ENCODE assay signal across 11 cellular contexts in the genomic region with DNA sequence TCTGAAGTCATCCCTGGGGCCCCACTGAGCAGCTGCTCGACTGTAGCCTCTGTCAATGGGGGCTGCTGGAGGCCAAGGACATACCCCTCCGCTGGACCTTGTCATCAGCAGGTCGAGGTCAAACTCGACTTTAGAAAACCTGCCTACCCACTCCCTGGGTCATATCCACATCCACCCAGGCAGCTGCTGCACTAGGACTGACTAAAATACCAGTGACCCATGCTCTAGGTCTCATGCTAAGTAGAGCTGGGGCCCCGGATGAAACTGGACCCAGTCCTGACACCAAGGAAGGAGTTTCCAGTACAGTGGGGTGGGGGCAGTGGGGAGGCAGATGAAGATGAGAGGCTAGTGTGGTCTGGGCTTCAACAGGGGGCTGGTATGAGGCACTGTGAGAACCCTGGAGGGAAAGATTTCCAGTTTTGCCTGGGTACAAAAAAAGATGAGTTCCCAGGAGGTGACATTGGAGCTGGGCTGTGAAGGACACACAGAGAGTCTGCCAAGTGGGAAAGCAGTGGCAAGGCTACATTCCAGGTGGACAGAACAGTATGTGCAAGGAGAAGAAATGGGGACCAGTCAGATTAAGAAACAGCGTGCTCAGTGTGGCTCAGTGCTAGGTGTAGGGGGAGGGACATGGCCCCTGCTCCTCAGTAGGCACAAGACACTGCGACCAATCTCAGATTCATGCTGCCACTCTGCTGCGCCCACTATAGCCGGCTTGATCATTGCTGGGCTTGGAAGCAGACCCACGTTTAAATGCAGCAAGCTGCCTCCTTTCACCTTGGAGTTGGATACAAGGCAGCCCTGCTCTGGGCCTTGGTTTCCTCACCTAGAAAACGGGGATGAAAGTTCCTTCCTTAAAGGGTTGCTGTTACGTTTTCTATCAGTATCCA. TPM values are rescaled to one million over a fixed set of nuclear protein-coding genes. Genes with fewer than 3 reads are reported as not detected.
DNase-seq lines count a peak whose midpoint lies in the region; ATAC-seq, FAIRE-seq and TF ChIP-seq lines count a peak whose summit lies in the region.
"Had no signal": no experiment of that assay in that cellular context is flagged by ENCODE, and none has a peak within 500 bp of the region (broad histone marks: within the 10 kb centered on the region; RNA-seq: fewer than 3 reads in every experiment).

No MANE protein-coding gene starts in this region.

- in situ Hi-C loops in mammary epithelial cell (cut with MboI; ENCODE audit: low sequenced_read_pairs in 2 of 2), result no loop called here

- H3K4me3 ChIP-seq in A549, result no peak overlapping the region
- no peak overlapping the region for H3K4me3 ChIP-seq in mammary epithelial cell (replicated peaks in 1 of 3; ENCODE audit: insufficient read depth in 1 of 3, low read depth in 2 of 3, low read length in 3 of 3)

- no TSS peak for BruUV-seq in mammary epithelial cell (replicated peaks; lab: Mats Ljungman, UMichigan)

- dilution Hi-C loops in mammary epithelial cell (cut with HindIII; ENCODE audit: low sequenced_read_pairs), result no loop called here

- no peaks in the 10 kb centered on the region for H3K9me3 Mint-ChIP-seq in IgD-negative memory B cell
- H3K9me3 Mint-ChIP-seq in naive thymus-derived CD8-positive, alpha-beta T cell, result no peaks in the 10 kb centered on the region

- peak overlapping the region; percentile 67 to 97 (median 92) for H3K27ac Mint-ChIP-seq in IgD-negative memory B cell
- H3K27ac Mint-ChIP-seq in naive thymus-derived CD8-positive, alpha-beta T cell, result peak overlapping the region; percentile 1 to 92 (median 78)

- no peak for TF ChIP-seq RAD21 in A549 (conservative IDR thresholded peaks at IDR 0.05 in 1 of 2, IDR thresholded peaks at IDR 0.05 in 1 of 2)

- H3K36me3 Mint-ChIP-seq in IgD-negative memory B cell, result peaks cover 9% of the 10 kb centered on the region
- peaks cover 1 to 46% (median 2%) of the 10 kb centered on the region in 3 donors for H3K36me3 Mint-ChIP-seq in naive thymus-derived CD8-positive, alpha-beta T cell

- intact Hi-C loops in mammary epithelial cell (cut with micrococcal nuclease), result no loop called here

- H3K4me1 ChIP-seq in A549 (peaks cover 99% of the 10 kb centered on the region), mammary epithelial cell (ENCODE audit: insufficient read depth, low read length) (peaks cover 95% of the 10 kb centered on the region)

- H3K36me3 ChIP-seq in mammary epithelial cell (ENCODE audit: insufficient read depth, low read length), result peaks cover 20% of the 10 kb centered on the region

- no peak for TF ChIP-seq CTCF in A549 (IDR thresholded peaks at IDR 0.05)
- TF ChIP-seq CTCF in mammary epithelial cell (conservative IDR thresholded peaks at IDR 0.05 in 1 of 2, IDR thresholded peaks at IDR 0.05 in 1 of 2; ENCODE audit: extremely low read depth in 1 of 2, insufficient read depth in 1 of 2, low read depth in 1 of 2, low read length in 2 of 2), result no peak
- no peak for TF ChIP-seq CTCF in GM20000 (IDR thresholded peaks at IDR 0.05; ENCODE audit: extremely low read depth, missing control alignments)

- H3K9me3 ChIP-seq in A549 (no peaks in the 10 kb centered on the region), mammary epithelial cell (replicated peaks; ENCODE audit: insufficient read depth, low read length) (no peaks in the 10 kb centered on the region)

- no peaks in the 10 kb centered on the region for H3K27me3 ChIP-seq in mammary epithelial cell (ENCODE audit: insufficient read depth, low read length)

- H3K4me1 Mint-ChIP-seq in IgD-negative memory B cell, result peaks cover 49 to 83% (median 75%) of the 10 kb centered on the region in 3 donors
- peaks cover 49 to 98% (median 98%) of the 10 kb centered on the region in 4 donors for H3K4me1 Mint-ChIP-seq in naive thymus-derived CD8-positive, alpha-beta T cell

- H4K20me1 ChIP-seq in mammary epithelial cell (ENCODE audit: insufficient read depth, low read length), result no peaks in the 10 kb centered on the region

- H2AFZ ChIP-seq in mammary epithelial cell (ENCODE audit: low read depth, low read length), result no peak overlapping the region

- H3K9ac ChIP-seq in mammary epithelial cell (ENCODE audit: insufficient read depth, low read length), result no peak overlapping the region

- peaks cover 99% of the 10 kb centered on the region for H3K79me2 ChIP-seq in mammary epithelial cell (ENCODE audit: insufficient read depth, low read length)

- DNase-seq in A549 (ENCODE audit: low read depth in 1 of 2, low spot score in 1 of 2) (no peak), mammary epithelial cell (no peak), hepatic stellate cell (ENCODE audit: low spot score) (no peak), NCI-H2196 treated with DMSO at 0.1 percent for 48 hours (lab: John Stamatoyannopoulos, UW; ENCODE audit: unreplicated experiment) (no peak), GM20000 (ENCODE audit: low spot score) (no peak)
- DNase-seq in naive thymus-derived CD8-positive, alpha-beta T cell, result no peak
- DNase-seq: midbrain; NCI-H345; stimulated activated CD4-positive, alpha-beta T cell treated with anti-CD3 and anti-CD28 coated beads, Interleukin-2, amount 100 ng/mL, for 48 hours had no signal

- peak overlapping the region; percentile 91 to 99 for H3K27ac ChIP-seq in A549
- H3K27ac ChIP-seq in mammary epithelial cell (ENCODE audit: insufficient read depth, low read depth, low read length), result peak overlapping the region; percentile 23

- TF ChIP-seq EP300 in A549 (IDR thresholded peaks at IDR 0.05), result no peak

- no peak for FAIRE-seq in A549 (lab: Jason Lieb, UNC)

- ATAC-seq in A549, result no peak
- ATAC-seq in naive thymus-derived CD8-positive, alpha-beta T cell, result no peak
- no peak for ATAC-seq in GM18517 (IDR thresholded peaks at IDR 0.05; ENCODE audit: unreplicated experiment)

- peak overlapping the region in 3 of 4 donors; percentile 72 to 85 (median 84) for H3K4me3 Mint-ChIP-seq in IgD-negative memory B cell
- peak overlapping the region in 7 of 10 donors; percentile 15 to 84 (median 39) for H3K4me3 Mint-ChIP-seq in naive thymus-derived CD8-positive, alpha-beta T cell

- H3K4me2 ChIP-seq in A549 (peak overlapping the region; percentile 76), mammary epithelial cell (ENCODE audit: insufficient read depth, low read depth, low read length) (peak overlapping the region; percentile 8)

- POLR2A ChIA-PET in A549 (lab: Yijun Ruan, JAX), result no interaction called here
- POLR2A ChIA-PET in naive thymus-derived CD8-positive, alpha-beta T cell (lab: Charles Lee), result interaction anchor here (0.8 to 2.2 kb wide), 8 partner anchors 9 to 21 kb away, joined by 3 to 11 read pairs (median 4); a partner anchor contains a TSS

- TF ChIP-seq POLR2A in A549 (IDR thresholded peaks at IDR 0.05; ENCODE audit: low read length), result no peak

- CTCF ChIA-PET in A549 (lab: Yijun Ruan, JAX) (interaction anchor here (1.2 to 5.7 kb wide), 3 partner anchors 9 to 127 kb away, joined by 3 to 38 read pairs (median 7); no protein-coding TSS in a partner anchor), mammary epithelial cell (lab: Charles Lee; ENCODE audit: low non-redundant PET) (interaction anchor here (0.5 kb wide), 1 partner anchor 23 kb away, joined by 3 read pairs; no protein-coding TSS in a partner anchor)

- WGBS in A549 (ENCODE audit: missing lambda C conversion rate), result 73% methylated on average over 11 of the region's 12 CpGs
- WGBS in mammary epithelial cell (ENCODE audit: low coverage, missing lambda C conversion rate), result 65% methylated on average over 12 of the region's 12 CpGs

- no peaks in the 10 kb centered on the region for H3K27me3 Mint-ChIP-seq in IgD-negative memory B cell
- H3K27me3 Mint-ChIP-seq in naive thymus-derived CD8-positive, alpha-beta T cell, result no peaks in the 10 kb centered on the region

TF ChIP-seq in A549, 52 proteins besides CTCF, POLR2A, EP300 and RAD21:
- TF ChIP-seq MAFK (IDR thresholded peaks at IDR 0.05; ENCODE audit: partially characterized antibody), result no peak
- TF ChIP-seq TFCP2L1 (CRISPR knock-in tag; IDR thresholded peaks at IDR 0.05), result no peak
- TF ChIP-seq, protein P1, sequence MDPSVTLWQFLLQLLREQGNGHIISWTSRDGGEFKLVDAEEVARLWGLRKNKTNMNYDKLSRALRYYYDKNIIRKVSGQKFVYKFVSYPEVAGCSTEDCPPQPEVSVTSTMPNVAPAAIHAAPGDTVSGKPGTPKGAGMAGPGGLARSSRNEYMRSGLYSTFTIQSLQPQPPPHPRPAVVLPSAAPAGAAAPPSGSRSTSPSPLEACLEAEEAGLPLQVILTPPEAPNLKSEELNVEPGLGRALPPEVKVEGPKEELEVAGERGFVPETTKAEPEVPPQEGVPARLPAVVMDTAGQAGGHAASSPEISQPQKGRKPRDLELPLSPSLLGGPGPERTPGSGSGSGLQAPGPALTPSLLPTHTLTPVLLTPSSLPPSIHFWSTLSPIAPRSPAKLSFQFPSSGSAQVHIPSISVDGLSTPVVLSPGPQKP (IDR thresholded peaks at IDR 0.05; ENCODE audit: low read depth, low read length), result no peak
- TF ChIP-seq CBX2 (IDR thresholded peaks at IDR 0.05; ENCODE audit: borderline replicate concordance, low read depth), result no peak
- TF ChIP-seq, protein P2, sequence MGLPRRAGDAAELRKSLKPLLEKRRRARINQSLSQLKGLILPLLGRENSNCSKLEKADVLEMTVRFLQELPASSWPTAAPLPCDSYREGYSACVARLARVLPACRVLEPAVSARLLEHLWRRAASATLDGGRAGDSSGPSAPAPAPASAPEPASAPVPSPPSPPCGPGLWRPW (IDR thresholded peaks at IDR 0.05), result no peak
- TF ChIP-seq CHD2 (IDR thresholded peaks at IDR 0.05; ENCODE audit: low read length, partially characterized antibody), result no peak
- no peak for TF ChIP-seq PHF8 (IDR thresholded peaks at IDR 0.05; ENCODE audit: borderline replicate concordance, low read depth)
- TF ChIP-seq NR3C1 (IDR thresholded peaks at IDR 0.05), result no peak
- TF ChIP-seq HOXB13 (CRISPR knock-in tag; IDR thresholded peaks at IDR 0.05; ENCODE audit: low read depth), result no peak
- TF ChIP-seq ZC3H11A (IDR thresholded peaks at IDR 0.05), result no peak
- TF ChIP-seq, protein P3, sequence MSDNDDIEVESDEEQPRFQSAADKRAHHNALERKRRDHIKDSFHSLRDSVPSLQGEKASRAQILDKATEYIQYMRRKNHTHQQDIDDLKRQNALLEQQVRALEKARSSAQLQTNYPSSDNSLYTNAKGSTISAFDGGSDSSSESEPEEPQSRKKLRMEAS (IDR thresholded peaks at IDR 0.05), result no peak
- TF ChIP-seq RCOR1 (IDR thresholded peaks at IDR 0.05; ENCODE audit: low read depth, low read length), result no peak
- TF ChIP-seq SREBF2 (IDR thresholded peaks at IDR 0.05), result no peak

RNA-seq across cellular contexts. Expression of a gene that starts 12.3 kb away (rescaled TPM):
- polyA plus RNA-seq in A549 (2011; rRNA removed) (106 and 107 TPM in 2 replicates), A549 (2017; fragmentation: RNase III; extraction: RNeasy Plus Mini Kit Qiagen cat#74134 plus additional on column Dnase treatment) (103 to 137 TPM (median 124 TPM) in 3 replicates), IgD-negative memory B cell (90.6 TPM), mammary epithelial cell (404 TPM)
- polyA plus RNA-seq in A549 (2012; cell fraction: cytosol; rRNA removed), result 118 and 141 TPM in 2 replicates
- polyA plus RNA-seq in A549 (2012; cell fraction: nucleus; rRNA removed), result 397 and 557 TPM in 2 replicates
- 122 and 160 TPM in 2 replicates for polyA minus RNA-seq in A549 (2011; rRNA and poly(A)+ RNA removed)
- 100 to 1,000 TPM; 471 to 738 TPM for total RNA-seq in mammary epithelial cell
- 456 TPM for polyA minus RNA-seq in mammary epithelial cell
- total RNA-seq in naive thymus-derived CD8-positive, alpha-beta T cell, result 10 to 100 TPM; 57.2 to 57.3 TPM
- polyA plus RNA-seq in naive thymus-derived CD8-positive, alpha-beta T cell, result 10 to 100 TPM; 17.7 to 22.8 (median 22.0) TPM
